12 cellular contexts compared by ENCODE assay signal in the genomic region with DNA sequence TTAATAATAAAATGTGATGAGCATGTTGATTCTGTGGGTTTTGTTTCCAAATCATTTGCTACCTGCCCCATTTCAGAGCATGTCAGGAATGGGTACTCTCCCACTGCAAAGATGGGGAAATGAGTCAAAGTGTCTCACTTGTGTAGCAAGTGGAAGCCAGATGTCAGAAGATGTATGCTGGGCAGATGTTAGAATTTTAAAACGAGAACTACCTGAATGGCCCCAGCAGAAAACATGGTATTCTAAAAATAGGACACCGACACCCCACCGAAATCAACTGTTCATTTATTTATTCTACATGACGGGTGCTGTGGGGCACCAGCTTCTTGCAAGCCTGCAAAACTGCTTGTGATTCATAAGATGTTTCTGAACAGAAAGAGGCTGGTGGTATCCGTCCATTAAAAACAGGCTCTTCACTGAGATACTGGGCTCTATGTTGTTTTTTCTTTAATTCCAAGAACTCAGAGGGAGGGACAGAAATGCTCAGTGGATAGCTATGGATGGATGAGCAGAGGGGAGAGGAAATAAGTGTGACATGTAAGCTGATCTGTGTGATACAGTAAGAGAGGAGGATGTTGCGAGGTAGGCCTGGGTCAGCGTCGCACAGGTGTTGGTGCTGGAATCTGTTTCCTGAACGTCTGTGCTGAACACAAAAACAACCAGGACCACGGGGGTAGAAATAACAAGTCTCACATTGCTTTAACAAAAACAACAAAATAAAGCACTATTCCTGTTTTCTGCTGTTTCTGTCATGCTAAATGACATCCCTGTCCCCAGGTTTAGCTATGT.
A peak's percentile ranks its signal among the peaks of the same experiment; 100 is the strongest.
DNase-seq lines count a peak whose midpoint lies in the region; ATAC-seq, FAIRE-seq and TF ChIP-seq lines count a peak whose summit lies in the region.
"Had no signal": no experiment of that assay in that cellular context is flagged by ENCODE, and none has a peak within 500 bp of the region (broad histone marks: within the 10 kb centered on the region; RNA-seq: fewer than 3 reads in every experiment).

No MANE protein-coding gene starts in this region.

- ATAC-seq in GM18519 (IDR thresholded peaks at IDR 0.05; ENCODE audit: low FRiP score, unreplicated experiment) = peak; percentile 38
- ATAC-seq in HG02642 (IDR thresholded peaks at IDR 0.05; ENCODE audit: poor library complexity, unreplicated experiment) = peak; percentile 55

- H3K18ac ChIP-seq in mesenchymal stem cell (ENCODE audit: low read depth in 1 of 2, low read length in 2 of 2) = peak overlapping the region in 1 of 2 experiments; percentile 30

- no peak overlapping the region for H3K4me3 ChIP-seq in astrocyte (ENCODE audit: insufficient read depth, low read depth, low read length)
- H3K4me3 ChIP-seq in mesenchymal stem cell (ENCODE audit: insufficient read depth in 1 of 2, low read depth in 1 of 2, low read length in 2 of 2) = no peak overlapping the region

- no peak overlapping the region for H2BK5ac ChIP-seq in mesenchymal stem cell (ENCODE audit: low read depth, low read length, poor library complexity, severe bottlenecking)

- TF ChIP-seq CTCF in astrocyte (IDR thresholded peaks at IDR 0.05; ENCODE audit: insufficient read depth, low read depth, low read length) = no peak

- H2BK120ac ChIP-seq in mesenchymal stem cell (ENCODE audit: low read depth, low read length) = no peak overlapping the region

- H3K9ac ChIP-seq in astrocyte (ENCODE audit: low read length) (no peak overlapping the region), mesenchymal stem cell (ENCODE audit: low read length) (no peak overlapping the region)

- no peak overlapping the region for H2BK12ac ChIP-seq in mesenchymal stem cell (ENCODE audit: low read length in 2 of 2)

- no peak overlapping the region for H3K4me3 Mint-ChIP-seq in astrocyte (ENCODE audit: unreplicated experiment)
- H3K4me3 Mint-ChIP-seq: activated naive CD4-positive, alpha-beta T cell treated with anti-CD3 and anti-CD28 coated beads, Interleukin-2, amount 50 U/mL, for 24 hours; naive B cell had no signal

- no peaks in the 10 kb centered on the region for H4K20me1 ChIP-seq in astrocyte (ENCODE audit: insufficient read depth, low read length)

- no peak for FAIRE-seq in astrocyte (lab: Jason Lieb, UNC)

- no peaks in the 10 kb centered on the region for H3K79me2 ChIP-seq in astrocyte (ENCODE audit: insufficient read depth, low read length)

- DNase-seq in astrocyte (ENCODE audit: low read depth) (no peak), mesenchymal stem cell (no peak), NCI-H226 (no peak), GF-D8 (lab: John Stamatoyannopoulos, UW) (no peak), epidermal melanocyte (ENCODE audit: insufficient read length, low spot score) (no peak), iPS-NIHi11 (ENCODE audit: low spot score) (no peak)
- DNase-seq: Kasumi-1, naive B cell had no signal

- H3K27me3 Mint-ChIP-seq in astrocyte (ENCODE audit: low read depth, unreplicated experiment) = no peaks in the 10 kb centered on the region
- H3K27me3 Mint-ChIP-seq: activated naive CD4-positive, alpha-beta T cell treated with anti-CD3 and anti-CD28 coated beads, Interleukin-2, amount 50 U/mL, for 24 hours had no signal

- H3K4me2 ChIP-seq in astrocyte (ENCODE audit: low read length) (peak overlapping the region; percentile 33), mesenchymal stem cell (ENCODE audit: low read length, poor library complexity, severe bottlenecking) (no peak overlapping the region)

- H4K8ac ChIP-seq in mesenchymal stem cell (ENCODE audit: low read length) = no peak overlapping the region

- peaks cover 2% of the 10 kb centered on the region for H3K79me1 ChIP-seq in mesenchymal stem cell (replicated peaks; ENCODE audit: low read length, poor library complexity, severe bottlenecking)

- no peaks in the 10 kb centered on the region for H3K27me3 ChIP-seq in astrocyte (ENCODE audit: insufficient read depth, low read length)
- no peaks in the 10 kb centered on the region for H3K27me3 ChIP-seq in mesenchymal stem cell (ENCODE audit: control insufficient read depth in 1 of 2, insufficient read depth in 1 of 2, low read length in 2 of 2)

- H2AFZ ChIP-seq in astrocyte (ENCODE audit: low read depth, low read length) (no peak overlapping the region), mesenchymal stem cell (ENCODE audit: low read depth, low read length) (no peak overlapping the region)

- no peaks in the 10 kb centered on the region for H3K36me3 Mint-ChIP-seq in astrocyte (ENCODE audit: low read depth, unreplicated experiment)
- H3K36me3 Mint-ChIP-seq: activated naive CD4-positive, alpha-beta T cell treated with anti-CD3 and anti-CD28 coated beads, Interleukin-2, amount 50 U/mL, for 24 hours; naive B cell had no signal

- H3K27ac ChIP-seq in astrocyte (ENCODE audit: low read depth, low read length) (no peak overlapping the region), mesenchymal stem cell (ENCODE audit: low read length, poor library complexity, severe bottlenecking) (peak overlapping the region; percentile 27)
- H3K27ac ChIP-seq: RWPE1 had no signal

- H3K9me3 Mint-ChIP-seq in astrocyte (ENCODE audit: unreplicated experiment) = no peaks in the 10 kb centered on the region
- H3K9me3 Mint-ChIP-seq: activated naive CD4-positive, alpha-beta T cell treated with anti-CD3 and anti-CD28 coated beads, Interleukin-2, amount 50 U/mL, for 24 hours; naive B cell had no signal

- H3K4ac ChIP-seq in mesenchymal stem cell (ENCODE audit: low read depth in 1 of 2, low read length in 2 of 2) = no peak overlapping the region

- H3K14ac ChIP-seq in mesenchymal stem cell (ENCODE audit: low read length in 2 of 2) = peak overlapping the region in 1 of 2 experiments; percentile 48

- H3K4me1 Mint-ChIP-seq in astrocyte (ENCODE audit: low read depth, unreplicated experiment) = peaks cover 42% of the 10 kb centered on the region
- H3K4me1 Mint-ChIP-seq: activated naive CD4-positive, alpha-beta T cell treated with anti-CD3 and anti-CD28 coated beads, Interleukin-2, amount 50 U/mL, for 24 hours had no signal

- peak overlapping the region; percentile 70 for H3K27ac Mint-ChIP-seq in astrocyte (ENCODE audit: unreplicated experiment)
- H3K27ac Mint-ChIP-seq: activated naive CD4-positive, alpha-beta T cell treated with anti-CD3 and anti-CD28 coated beads, Interleukin-2, amount 50 U/mL, for 24 hours; naive B cell had no signal

- no peak overlapping the region for H3K23ac ChIP-seq in mesenchymal stem cell (ENCODE audit: low read length in 2 of 2)

- H3K9me3 ChIP-seq in astrocyte (ENCODE audit: insufficient read depth, low read depth, low read length) (no peaks in the 10 kb centered on the region), mesenchymal stem cell (ENCODE audit: control insufficient read depth, low read length) (no peaks in the 10 kb centered on the region)

- no peaks in the 10 kb centered on the region for H3K36me3 ChIP-seq in astrocyte (ENCODE audit: insufficient read depth, low read length)
- no peaks in the 10 kb centered on the region for H3K36me3 ChIP-seq in mesenchymal stem cell (ENCODE audit: control insufficient read depth in 1 of 2, insufficient read depth in 2 of 2, low read depth in 1 of 2, low read length in 2 of 2)

- H3K4me1 ChIP-seq in astrocyte (ENCODE audit: insufficient read depth, low read length) (peaks cover 9% of the 10 kb centered on the region), mesenchymal stem cell (ENCODE audit: control insufficient read depth, insufficient read depth, low read depth, low read length) (peaks cover 14% of the 10 kb centered on the region)

- H2AK5ac ChIP-seq in mesenchymal stem cell (ENCODE audit: low read length, severe bottlenecking) = peak overlapping the region; percentile 65

- WGBS in mesenchymal stem cell = 67% methylated on average over 10 of the region's 10 CpGs

- no peak overlapping the region for H2BK15ac ChIP-seq in mesenchymal stem cell (ENCODE audit: low read depth, poor library complexity, severe bottlenecking)

- no peak overlapping the region for H4K91ac ChIP-seq in mesenchymal stem cell (ENCODE audit: low read length)
